ENCODE assay signal across 1 cellular context in the genomic region with DNA sequence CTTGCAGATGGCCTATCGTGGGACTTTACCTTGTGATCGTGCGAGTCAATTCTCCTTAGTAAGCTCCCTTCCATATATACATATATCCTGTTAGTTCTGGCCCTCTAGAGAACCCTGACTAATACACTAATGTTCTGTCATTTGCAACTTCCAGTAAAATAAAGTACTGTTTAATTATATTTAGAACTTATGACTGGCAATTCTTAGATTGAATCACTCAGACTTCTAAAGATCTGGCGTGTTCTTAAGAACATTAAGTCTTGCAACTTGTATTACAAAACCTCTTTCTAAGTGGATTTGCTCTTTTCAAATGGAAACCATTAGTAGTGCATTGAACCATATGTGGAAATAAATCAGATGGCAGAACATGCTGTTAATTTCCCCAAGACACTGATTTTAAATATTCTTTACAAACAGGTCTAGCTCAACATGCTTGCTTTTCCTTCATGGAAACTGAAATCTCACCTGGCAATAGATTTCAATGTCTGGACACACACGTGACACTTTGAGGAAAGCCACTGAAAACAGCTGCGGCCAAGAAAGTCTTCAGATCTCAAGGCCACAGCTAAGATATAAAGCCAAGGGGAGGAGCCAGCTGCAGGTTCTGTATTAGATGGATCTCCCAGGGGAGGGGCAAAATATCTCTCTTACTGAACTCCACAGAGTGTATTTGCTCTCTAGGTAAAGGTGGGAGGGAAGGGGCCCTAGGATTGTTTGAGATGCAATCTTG.
TF ChIP-seq lines count a peak whose summit lies in the region.

No MANE protein-coding gene starts in this region.

TF ChIP-seq in GM12878, 131 proteins besides CTCF, POLR2A, EP300 and RAD21 (continued from another document):
- TF ChIP-seq RAD51 (IDR thresholded peaks at IDR 0.05) = peak; percentile 85
- TF ChIP-seq, protein P1, sequence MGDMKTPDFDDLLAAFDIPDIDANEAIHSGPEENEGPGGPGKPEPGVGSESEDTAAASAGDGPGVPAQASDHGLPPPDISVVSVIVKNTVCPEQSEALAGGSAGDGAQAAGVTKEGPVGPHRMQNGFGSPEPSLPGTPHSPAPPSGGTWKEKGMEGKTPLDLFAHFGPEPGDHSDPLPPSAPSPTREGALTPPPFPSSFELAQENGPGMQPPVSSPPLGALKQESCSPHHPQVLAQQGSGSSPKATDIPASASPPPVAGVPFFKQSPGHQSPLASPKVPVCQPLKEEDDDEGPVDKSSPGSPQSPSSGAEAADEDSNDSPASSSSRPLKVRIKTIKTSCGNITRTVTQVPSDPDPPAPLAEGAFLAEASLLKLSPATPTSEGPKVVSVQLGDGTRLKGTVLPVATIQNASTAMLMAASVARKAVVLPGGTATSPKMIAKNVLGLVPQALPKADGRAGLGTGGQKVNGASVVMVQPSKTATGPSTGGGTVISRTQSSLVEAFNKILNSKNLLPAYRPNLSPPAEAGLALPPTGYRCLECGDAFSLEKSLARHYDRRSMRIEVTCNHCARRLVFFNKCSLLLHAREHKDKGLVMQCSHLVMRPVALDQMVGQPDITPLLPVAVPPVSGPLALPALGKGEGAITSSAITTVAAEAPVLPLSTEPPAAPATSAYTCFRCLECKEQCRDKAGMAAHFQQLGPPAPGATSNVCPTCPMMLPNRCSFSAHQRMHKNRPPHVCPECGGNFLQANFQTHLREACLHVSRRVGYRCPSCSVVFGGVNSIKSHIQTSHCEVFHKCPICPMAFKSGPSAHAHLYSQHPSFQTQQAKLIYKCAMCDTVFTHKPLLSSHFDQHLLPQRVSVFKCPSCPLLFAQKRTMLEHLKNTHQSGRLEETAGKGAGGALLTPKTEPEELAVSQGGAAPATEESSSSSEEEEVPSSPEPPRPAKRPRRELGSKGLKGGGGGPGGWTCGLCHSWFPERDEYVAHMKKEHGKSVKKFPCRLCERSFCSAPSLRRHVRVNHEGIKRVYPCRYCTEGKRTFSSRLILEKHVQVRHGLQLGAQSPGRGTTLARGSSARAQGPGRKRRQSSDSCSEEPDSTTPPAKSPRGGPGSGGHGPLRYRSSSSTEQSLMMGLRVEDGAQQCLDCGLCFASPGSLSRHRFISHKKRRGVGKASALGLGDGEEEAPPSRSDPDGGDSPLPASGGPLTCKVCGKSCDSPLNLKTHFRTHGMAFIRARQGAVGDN (IDR thresholded peaks at IDR 0.05) = no peak
- TF ChIP-seq SMC3 (IDR thresholded peaks at IDR 0.05; ENCODE audit: borderline replicate concordance, low read length) = no peak
- no peak for TF ChIP-seq SUPT20H (IDR thresholded peaks at IDR 0.05; ENCODE audit: borderline replicate concordance, control insufficient read depth, low read depth, low read length)
- TF ChIP-seq LARP7 (IDR thresholded peaks at IDR 0.05) = no peak
- peak; percentile 50; the same call in 1 of the 2 replicates for TF ChIP-seq NFIC (IDR thresholded peaks at IDR 0.05; ENCODE audit: low read depth, low read length)
- TF ChIP-seq EED (IDR thresholded peaks at IDR 0.05; ENCODE audit: low read depth) = peak; percentile 44; the same call in 1 of the 2 replicates
- no peak for TF ChIP-seq CHD2 (IDR thresholded peaks at IDR 0.05; ENCODE audit: borderline replicate concordance, low read depth, low read length)
- TF ChIP-seq, protein P2, sequence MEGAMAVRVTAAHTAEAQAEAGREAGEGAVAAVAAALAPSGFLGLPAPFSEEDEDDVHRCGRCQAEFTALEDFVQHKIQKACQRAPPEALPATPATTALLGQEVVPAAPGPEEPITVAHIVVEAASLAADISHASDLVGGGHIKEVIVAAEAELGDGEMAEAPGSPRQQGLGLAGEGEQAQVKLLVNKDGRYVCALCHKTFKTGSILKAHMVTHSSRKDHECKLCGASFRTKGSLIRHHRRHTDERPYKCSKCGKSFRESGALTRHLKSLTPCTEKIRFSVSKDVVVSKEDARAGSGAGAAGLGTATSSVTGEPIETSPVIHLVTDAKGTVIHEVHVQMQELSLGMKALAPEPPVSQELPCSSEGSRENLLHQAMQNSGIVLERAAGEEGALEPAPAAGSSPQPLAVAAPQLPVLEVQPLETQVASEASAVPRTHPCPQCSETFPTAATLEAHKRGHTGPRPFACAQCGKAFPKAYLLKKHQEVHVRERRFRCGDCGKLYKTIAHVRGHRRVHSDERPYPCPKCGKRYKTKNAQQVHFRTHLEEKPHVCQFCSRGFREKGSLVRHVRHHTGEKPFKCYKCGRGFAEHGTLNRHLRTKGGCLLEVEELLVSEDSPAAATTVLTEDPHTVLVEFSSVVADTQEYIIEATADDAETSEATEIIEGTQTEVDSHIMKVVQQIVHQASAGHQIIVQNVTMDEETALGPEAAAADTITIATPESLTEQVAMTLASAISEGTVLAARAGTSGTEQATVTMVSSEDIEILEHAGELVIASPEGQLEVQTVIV (IDR thresholded peaks at IDR 0.05; ENCODE audit: borderline replicate concordance, partially characterized antibody) = no peak
- TF ChIP-seq EGR1 (IDR thresholded peaks at IDR 0.05; ENCODE audit: borderline replicate concordance in 1 of 2, low read depth in 2 of 2, low read length in 2 of 2) = no peak
- TF ChIP-seq, protein P3, sequence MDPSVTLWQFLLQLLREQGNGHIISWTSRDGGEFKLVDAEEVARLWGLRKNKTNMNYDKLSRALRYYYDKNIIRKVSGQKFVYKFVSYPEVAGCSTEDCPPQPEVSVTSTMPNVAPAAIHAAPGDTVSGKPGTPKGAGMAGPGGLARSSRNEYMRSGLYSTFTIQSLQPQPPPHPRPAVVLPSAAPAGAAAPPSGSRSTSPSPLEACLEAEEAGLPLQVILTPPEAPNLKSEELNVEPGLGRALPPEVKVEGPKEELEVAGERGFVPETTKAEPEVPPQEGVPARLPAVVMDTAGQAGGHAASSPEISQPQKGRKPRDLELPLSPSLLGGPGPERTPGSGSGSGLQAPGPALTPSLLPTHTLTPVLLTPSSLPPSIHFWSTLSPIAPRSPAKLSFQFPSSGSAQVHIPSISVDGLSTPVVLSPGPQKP (IDR thresholded peaks at IDR 0.05; ENCODE audit: low read depth, low read length) = no peak
- no peak for TF ChIP-seq PML (IDR thresholded peaks at IDR 0.05; ENCODE audit: low read length)
- no peak for TF ChIP-seq EZH2 (IDR thresholded peaks at IDR 0.05; ENCODE audit: borderline replicate concordance, control insufficient read depth, low read depth, low read length)
- no peak for TF ChIP-seq SREBF1 (IDR thresholded peaks at IDR 0.05; ENCODE audit: low read length)
- TF ChIP-seq BMI1 (IDR thresholded peaks at IDR 0.05; ENCODE audit: borderline replicate concordance) = no peak
- 0 out of 2 replicates have a peak, but pooled peaks have one; percentile 24 for TF ChIP-seq TCF12 (IDR thresholded peaks at IDR 0.05; ENCODE audit: low read depth, low read length)
- no peak for TF ChIP-seq FOXM1 (IDR thresholded peaks at IDR 0.05; ENCODE audit: low read depth, low read length)
- TF ChIP-seq FOS (IDR thresholded peaks at IDR 0.05; ENCODE audit: borderline replicate concordance, extremely low read depth, insufficient read length) = no peak
- no peak for TF ChIP-seq ZNF622 (IDR thresholded peaks at IDR 0.05)
- no peak for TF ChIP-seq ASH2L (IDR thresholded peaks at IDR 0.05; ENCODE audit: borderline replicate concordance, low read depth)
- TF ChIP-seq, protein P4, sequence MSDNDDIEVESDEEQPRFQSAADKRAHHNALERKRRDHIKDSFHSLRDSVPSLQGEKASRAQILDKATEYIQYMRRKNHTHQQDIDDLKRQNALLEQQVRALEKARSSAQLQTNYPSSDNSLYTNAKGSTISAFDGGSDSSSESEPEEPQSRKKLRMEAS (IDR thresholded peaks at IDR 0.05; ENCODE audit: low read depth, low read length) = no peak
- TF ChIP-seq TARDBP (IDR thresholded peaks at IDR 0.05; ENCODE audit: borderline replicate concordance) = no peak
- TF ChIP-seq MEF2B (IDR thresholded peaks at IDR 0.05; ENCODE audit: partially characterized antibody, poor library complexity, severe bottlenecking) = peak; percentile 17
- TF ChIP-seq RBBP5 (conservative IDR thresholded peaks at IDR 0.05) = no peak
- TF ChIP-seq RUNX3 (IDR thresholded peaks at IDR 0.05; ENCODE audit: low read length) = peak; percentile 74
- no peak for TF ChIP-seq GATAD2B (conservative IDR thresholded peaks at IDR 0.05; ENCODE audit: low read depth)
- TF ChIP-seq TAF1 (IDR thresholded peaks at IDR 0.05; ENCODE audit: borderline replicate concordance, low read depth, low read length) = no peak
- TF ChIP-seq NR2C1 (IDR thresholded peaks at IDR 0.05) = no peak
- no peak for TF ChIP-seq SMARCA5 (IDR thresholded peaks at IDR 0.05)
- TF ChIP-seq, protein P5, sequence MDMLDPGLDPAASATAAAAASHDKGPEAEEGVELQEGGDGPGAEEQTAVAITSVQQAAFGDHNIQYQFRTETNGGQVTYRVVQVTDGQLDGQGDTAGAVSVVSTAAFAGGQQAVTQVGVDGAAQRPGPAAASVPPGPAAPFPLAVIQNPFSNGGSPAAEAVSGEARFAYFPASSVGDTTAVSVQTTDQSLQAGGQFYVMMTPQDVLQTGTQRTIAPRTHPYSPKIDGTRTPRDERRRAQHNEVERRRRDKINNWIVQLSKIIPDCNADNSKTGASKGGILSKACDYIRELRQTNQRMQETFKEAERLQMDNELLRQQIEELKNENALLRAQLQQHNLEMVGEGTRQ (IDR thresholded peaks at IDR 0.05; ENCODE audit: borderline replicate concordance, low read depth, low read length) = peak; percentile 45; the same call in 1 of the 2 replicates
TF ChIP-seq in GM12878: peak in this region for 14.
